Comparison of ENCODE assay signal across 1 cellular context in genomic region chr11:60835472-60835871, GRCh38.
TF ChIP-seq lines count a peak whose summit lies in the region.

No MANE protein-coding gene starts in this region.

TF ChIP-seq in IMR-90, 13 proteins besides CTCF, POLR2A, EP300 and RAD21:
- TF ChIP-seq SMC3 (IDR thresholded peaks at IDR 0.05; ENCODE audit: low read depth, low read length) (no peak), BHLHE40 (IDR thresholded peaks at IDR 0.05; ENCODE audit: low read depth, low read length) (no peak), MAFK (IDR thresholded peaks at IDR 0.05; ENCODE audit: low read depth, low read length) (no peak), CEBPB (IDR thresholded peaks at IDR 0.05; ENCODE audit: low read depth, low read length) (no peak), CHD1 (IDR thresholded peaks at IDR 0.05; ENCODE audit: low read depth, low read length) (no peak), ELK1 (IDR thresholded peaks at IDR 0.05; ENCODE audit: borderline replicate concordance, low read depth, low read length) (no peak), USF2 (IDR thresholded peaks at IDR 0.05; ENCODE audit: low read depth, low read length) (no peak), RCOR1 (IDR thresholded peaks at IDR 0.05; ENCODE audit: insufficient replicate concordance, low read length) (no peak), MAZ (IDR thresholded peaks at IDR 0.05; ENCODE audit: borderline replicate concordance, low read depth, low read length) (no peak), FOS (IDR thresholded peaks at IDR 0.05; ENCODE audit: low read depth, low read length) (no peak)
